In the genomic region with DNA sequence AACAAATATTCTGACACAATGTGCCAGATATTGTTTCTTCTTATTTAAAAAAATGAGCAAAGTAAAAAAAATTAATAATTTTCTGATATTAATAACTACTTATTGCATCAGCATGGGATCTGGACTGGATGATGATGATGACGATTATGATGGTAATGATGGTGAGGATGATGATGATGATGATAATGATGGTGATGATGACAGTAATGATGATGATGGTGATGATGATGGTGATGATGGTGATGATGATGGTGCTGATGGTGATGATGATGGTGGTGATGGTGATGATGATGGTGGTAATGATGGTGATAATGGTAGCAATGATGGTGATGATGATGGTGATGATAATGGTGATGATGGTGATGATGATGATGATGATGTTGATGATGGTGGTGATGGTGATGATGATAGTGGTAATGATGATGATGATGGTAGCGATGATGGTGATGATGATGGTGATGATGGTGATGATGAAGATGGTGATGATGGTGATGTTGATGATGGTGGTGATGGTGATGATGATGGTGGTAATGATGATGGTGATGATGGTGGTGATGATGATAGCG, we compare ENCODE assay signal across 22 cellular contexts.
DNase-seq lines count a peak whose midpoint lies in the region; FAIRE-seq and TF ChIP-seq lines count a peak whose summit lies in the region.
"Had no signal": no experiment of that assay in that cellular context is flagged by ENCODE, and none has a peak within 500 bp of the region (broad histone marks: within the 10 kb centered on the region; RNA-seq: fewer than 3 reads in every experiment).

No MANE protein-coding gene starts in this region.

- H3K9me3 ChIP-seq in HEK293 (ENCODE audit: control insufficient read depth, insufficient read depth, low read depth, low read length) (no peaks in the 10 kb centered on the region), uterus (no peaks in the 10 kb centered on the region)
- H3K9me3 ChIP-seq: A549; BE2C; BLaER1 treated with 17β-estradiol and CSF1 and Interleukin-3, amounts not matched to agents 10 nM and 100 nM had no signal

- H3K27me3 ChIP-seq in bronchial epithelial cell (ENCODE audit: control insufficient read depth, insufficient read depth, low read length) (no peaks in the 10 kb centered on the region), uterus (no peaks in the 10 kb centered on the region)
- H3K27me3 ChIP-seq: BE2C; BLaER1 treated with 17β-estradiol and CSF1 and Interleukin-3, amounts not matched to agents 10 nM and 100 nM had no signal

- FAIRE-seq in D721Med (lab: Jason Lieb, UNC) (peak; percentile 32), bronchial epithelial cell (lab: Jason Lieb, UNC) (peak; percentile 79)
- FAIRE-seq: A549, G401.6, GM19239 had no signal

- CTCF ChIA-PET in HEK293 (lab: Yijun Ruan, JAX): no interaction called here

- H3K4me1 ChIP-seq in HEK293 (ENCODE audit: control insufficient read depth, insufficient read depth, low read length) (no peaks in the 10 kb centered on the region), uterus (no peaks in the 10 kb centered on the region)
- H3K4me1 ChIP-seq: A549; BLaER1 treated with 17β-estradiol and CSF1 and Interleukin-3, amounts not matched to agents 10 nM and 100 nM had no signal

- H3K27ac ChIP-seq in HEK293 (ENCODE audit: extremely low read depth, low read depth, low read length) (no peak overlapping the region), uterus (no peak overlapping the region)
- H3K27ac ChIP-seq: A549; BLaER1 treated with 17β-estradiol and CSF1 and Interleukin-3, amounts not matched to agents 10 nM and 100 nM; GM23248 had no signal

- TF ChIP-seq POLR2A in uterus (IDR thresholded peaks at IDR 0.05): no peak

- POLR2A ChIA-PET in HEK293 (lab: Yijun Ruan, JAX): no interaction called here

- H3K36me3 ChIP-seq in HEK293 (ENCODE audit: control insufficient read depth in 2 of 2, insufficient read depth in 1 of 2, low read length in 2 of 2) (no peaks in the 10 kb centered on the region), bronchial epithelial cell (ENCODE audit: control insufficient read depth, insufficient read depth, low read length) (no peaks in the 10 kb centered on the region), uterus (no peaks in the 10 kb centered on the region)
- H3K36me3 ChIP-seq: BE2C; BLaER1 treated with 17β-estradiol and CSF1 and Interleukin-3, amounts not matched to agents 10 nM and 100 nM had no signal

- TF ChIP-seq CTCF in D721Med (IDR thresholded peaks at IDR 0.05; ENCODE audit: insufficient read depth, missing control alignments): no peak
- no peak for TF ChIP-seq CTCF in HEK293 (tag by site-specific recombination; IDR thresholded peaks at IDR 0.05)
- no peak for TF ChIP-seq CTCF in bronchial epithelial cell (IDR thresholded peaks at IDR 0.05; ENCODE audit: insufficient read depth, low read length, severe bottlenecking)
- no peak for TF ChIP-seq CTCF in uterus (IDR thresholded peaks at IDR 0.05)

- DNase-seq in D721Med (ENCODE audit: insufficient read length, low spot score): no peak
- DNase-seq in bronchial epithelial cell (ENCODE audit: low read depth): no peak
- DNase-seq in HCEC 1CT: no peak
- DNase-seq in uterus: no peak
- DNase-seq in COLO829 (ENCODE audit: low spot score): no peak
- DNase-seq: 8988T; ACHN; AML-193; BE2C; Calu3; CD4-positive, alpha-beta T cell; CD8-positive, alpha-beta memory T cell; COR-L47; DMS153; DND-41; GM23248; H9 had no signal

- intact Hi-C loops in uterus (cut with DNase I; ENCODE audit: low total_unique reads): no loop called here

- H3K4me3 ChIP-seq in HEK293 (ENCODE audit: low read depth, low read length): no peak overlapping the region
- no peak overlapping the region for H3K4me3 ChIP-seq in bronchial epithelial cell (ENCODE audit: low read depth, low read length)
- no peak overlapping the region for H3K4me3 ChIP-seq in uterus
- H3K4me3 ChIP-seq: A549; BLaER1 treated with 17β-estradiol and CSF1 and Interleukin-3, amounts not matched to agents 10 nM and 100 nM; GM23248 had no signal

TF ChIP-seq in HEK293, 187 proteins besides CTCF, POLR2A, EP300 and RAD21:
- TF ChIP-seq, protein P1, sequence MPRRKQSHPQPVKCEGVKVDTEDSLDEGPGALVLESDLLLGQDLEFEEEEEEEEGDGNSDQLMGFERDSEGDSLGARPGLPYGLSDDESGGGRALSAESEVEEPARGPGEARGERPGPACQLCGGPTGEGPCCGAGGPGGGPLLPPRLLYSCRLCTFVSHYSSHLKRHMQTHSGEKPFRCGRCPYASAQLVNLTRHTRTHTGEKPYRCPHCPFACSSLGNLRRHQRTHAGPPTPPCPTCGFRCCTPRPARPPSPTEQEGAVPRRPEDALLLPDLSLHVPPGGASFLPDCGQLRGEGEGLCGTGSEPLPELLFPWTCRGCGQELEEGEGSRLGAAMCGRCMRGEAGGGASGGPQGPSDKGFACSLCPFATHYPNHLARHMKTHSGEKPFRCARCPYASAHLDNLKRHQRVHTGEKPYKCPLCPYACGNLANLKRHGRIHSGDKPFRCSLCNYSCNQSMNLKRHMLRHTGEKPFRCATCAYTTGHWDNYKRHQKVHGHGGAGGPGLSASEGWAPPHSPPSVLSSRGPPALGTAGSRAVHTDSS (tag by site-specific recombination; IDR thresholded peaks at IDR 0.05): peak; percentile 91
- TF ChIP-seq WT1 (tag by site-specific recombination; IDR thresholded peaks at IDR 0.05) (no peak), ZNF146 (tag by site-specific recombination; IDR thresholded peaks at IDR 0.05) (no peak), ZNF202 (tag by site-specific recombination; IDR thresholded peaks at IDR 0.05; ENCODE audit: borderline replicate concordance) (no peak), ZBTB1 (tag by site-specific recombination; IDR thresholded peaks at IDR 0.05) (no peak), ZNF140 (tag by site-specific recombination; IDR thresholded peaks at IDR 0.05) (no peak), BCL11B (tag by site-specific recombination; IDR thresholded peaks at IDR 0.05; ENCODE audit: low read depth) (no peak), ZFP41 (tag by site-specific recombination; IDR thresholded peaks at IDR 0.05; ENCODE audit: borderline replicate concordance) (no peak), TCF7L2 (IDR thresholded peaks at IDR 0.05; ENCODE audit: borderline replicate concordance, low read depth, low read length) (no peak)
TF ChIP-seq in HEK293: peak in this region for 1.
